Comparison of ENCODE assay signal across 13 cellular contexts in genomic region chr2:239457586-239458445, GRCh38.
"Had no signal": no experiment of that assay in that cellular context is flagged by ENCODE, and none has a peak within 500 bp of the region (broad histone marks: within the 10 kb centered on the region; RNA-seq: fewer than 3 reads in every experiment).

No MANE protein-coding gene starts in this region.

- H3K27ac ChIP-seq: heart right ventricle had no signal

- H3K36me3 ChIP-seq: heart right ventricle had no signal

- FAIRE-seq: astrocyte, frontal cortex, kidney had no signal

- H3K27ac Mint-ChIP-seq: naive thymus-derived CD8-positive, alpha-beta T cell had no signal

- H3K9me3 ChIP-seq: SK-N-SH had no signal

- H3K4me3 Mint-ChIP-seq: naive thymus-derived CD8-positive, alpha-beta T cell had no signal

- H3K4me1 ChIP-seq: heart right ventricle had no signal

- DNase-seq: activated CD4-positive, alpha-beta T cell treated with anti-CD3 and anti-CD28 coated beads for 4 hours; effector CD4-positive, alpha-beta T cell; heart right ventricle; kidney; occipital lobe; SK-N-SH; stimulated activated CD4-positive, alpha-beta T cell treated with anti-CD3 and anti-CD28 coated beads, Interleukin-15, amount 100 ng/mL, for 24 hours; stimulated activated CD4-positive, alpha-beta T cell treated with anti-CD3 and anti-CD28 coated beads, Interleukin-4, amount 100 ng/mL, for 24 hours; T-helper 1 cell had no signal

- H3K9ac ChIP-seq: SK-N-SH had no signal

- ATAC-seq: heart right ventricle; naive thymus-derived CD8-positive, alpha-beta T cell had no signal

- H3K4me1 Mint-ChIP-seq: naive thymus-derived CD8-positive, alpha-beta T cell had no signal

- H3K4me3 ChIP-seq: heart right ventricle, lung had no signal
